Comparison of ENCODE assay signal across 8 cellular contexts in the genomic region with DNA sequence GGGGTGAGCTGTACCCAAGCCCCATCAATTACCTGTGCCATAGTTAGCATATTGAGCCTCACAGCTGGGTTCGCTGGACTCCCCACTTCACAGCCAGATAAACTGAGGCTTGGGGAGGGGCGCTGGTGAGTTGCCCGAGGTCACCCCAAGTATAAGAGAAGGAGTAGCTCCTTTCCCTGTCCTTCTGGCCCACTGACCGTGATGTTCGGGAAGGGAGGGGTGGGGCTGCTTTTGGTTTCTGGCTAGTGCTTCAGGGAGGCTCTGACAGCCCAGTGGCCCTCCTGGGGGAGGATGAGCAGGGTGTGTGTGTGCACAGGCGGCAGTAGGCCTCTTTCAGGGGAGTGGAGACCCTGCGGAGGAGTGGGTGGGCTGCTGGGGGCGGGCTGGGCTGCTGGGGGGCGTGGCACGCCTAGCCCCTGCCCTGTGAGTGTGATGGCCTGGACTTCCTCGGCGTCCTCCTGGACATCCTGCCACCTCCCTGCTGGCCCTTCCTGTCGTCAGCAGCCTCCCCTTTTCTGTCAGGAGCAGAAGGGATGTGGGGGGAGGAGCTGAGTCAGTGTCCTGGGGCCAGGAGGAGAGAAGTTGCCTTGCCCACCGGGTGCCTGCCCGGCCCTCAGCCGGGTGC. TPM values are rescaled to one million over a fixed set of nuclear protein-coding genes. Genes with fewer than 3 reads are reported as not detected.
DNase-seq lines count a peak whose midpoint lies in the region; ATAC-seq lines count a peak whose summit lies in the region.

No MANE protein-coding gene starts in this region.

- H2AFZ ChIP-seq in mesenchymal stem cell (ENCODE audit: low read depth, low read length), result no peak overlapping the region

- peak overlapping the region; percentile 81 for H3K27ac Mint-ChIP-seq in dendritic cell treated with granulocyte-macrophage colony-stimulating factor and Interleukin-4, amounts not matched to agents 40 ng/mL and 50 ng/mL, for 4 days

- 5% methylated on average over 9 of the region's 16 CpGs for WGBS in mesenchymal stem cell

- no peak overlapping the region for H2AK5ac ChIP-seq in mesenchymal stem cell (ENCODE audit: low read length, severe bottlenecking)

- peak overlapping the region; percentile 93 to 95 for H3K18ac ChIP-seq in mesenchymal stem cell (ENCODE audit: low read depth in 1 of 2, low read length in 2 of 2)

- no peaks in the 10 kb centered on the region for H3K9me3 ChIP-seq in NT2/D1 (ENCODE audit: insufficient read depth, low read length)
- no peaks in the 10 kb centered on the region for H3K9me3 ChIP-seq in mesenchymal stem cell (ENCODE audit: control insufficient read depth, low read length)

- peaks cover 12% of the 10 kb centered on the region for H3K79me1 ChIP-seq in mesenchymal stem cell (replicated peaks; ENCODE audit: low read length, poor library complexity, severe bottlenecking)

- no peaks in the 10 kb centered on the region for H3K27me3 ChIP-seq in NT2/D1 (ENCODE audit: insufficient read depth, insufficient read length)
- H3K27me3 ChIP-seq in mesenchymal stem cell (ENCODE audit: control insufficient read depth in 1 of 2, insufficient read depth in 1 of 2, low read length in 2 of 2), result no peaks in the 10 kb centered on the region

- no peaks in the 10 kb centered on the region for H3K9me3 Mint-ChIP-seq in dendritic cell treated with granulocyte-macrophage colony-stimulating factor and Interleukin-4, amounts not matched to agents 40 ng/mL and 50 ng/mL, for 4 days

- H3K36me3 Mint-ChIP-seq in dendritic cell treated with granulocyte-macrophage colony-stimulating factor and Interleukin-4, amounts not matched to agents 40 ng/mL and 50 ng/mL, for 4 days (ENCODE audit: low read depth), result peaks cover 32% of the 10 kb centered on the region

- peak overlapping the region; percentile 96 for H2BK120ac ChIP-seq in mesenchymal stem cell (ENCODE audit: low read depth, low read length)

- H3K4me3 Mint-ChIP-seq in dendritic cell treated with granulocyte-macrophage colony-stimulating factor and Interleukin-4, amounts not matched to agents 40 ng/mL and 50 ng/mL, for 4 days, result peak overlapping the region; percentile 84

- DNase-seq in CD1c-positive myeloid dendritic cell (ENCODE audit: extremely low spot score), result peak; percentile 10
- no peak for DNase-seq in NT2/D1 (ENCODE audit: low read depth, low spot score)
- peak; percentile 76 for DNase-seq in mesenchymal stem cell
- no peak for DNase-seq in NOMO-1 (lab: John Stamatoyannopoulos, UW; ENCODE audit: unreplicated experiment in 2 of 2)
- no peak for DNase-seq in NCI-H2196 treated with DMSO at 0.1 percent for 48 hours (lab: John Stamatoyannopoulos, UW; ENCODE audit: unreplicated experiment)
- DNase-seq in activated gamma-delta T cell treated with Interleukin-2 at 50 U/mL for 16 hours, result no peak

- no peaks in the 10 kb centered on the region for H3K27me3 Mint-ChIP-seq in dendritic cell treated with granulocyte-macrophage colony-stimulating factor and Interleukin-4, amounts not matched to agents 40 ng/mL and 50 ng/mL, for 4 days

- peak overlapping the region; percentile 31 for H2BK15ac ChIP-seq in mesenchymal stem cell (ENCODE audit: low read depth, poor library complexity, severe bottlenecking)

- H4K91ac ChIP-seq in mesenchymal stem cell (ENCODE audit: low read length), result peak overlapping the region; percentile 97

- H3K9ac ChIP-seq in NT2/D1 (ENCODE audit: insufficient read length, low read depth) (peak overlapping the region; percentile 94), mesenchymal stem cell (ENCODE audit: low read length) (peak overlapping the region; percentile 97)

- peak overlapping the region; percentile 7 for H4K8ac ChIP-seq in mesenchymal stem cell (ENCODE audit: low read length)

- H3K27ac ChIP-seq in mesenchymal stem cell (ENCODE audit: low read length, poor library complexity, severe bottlenecking), result peak overlapping the region; percentile 3

- H3K23ac ChIP-seq in mesenchymal stem cell (ENCODE audit: low read length in 2 of 2), result peak overlapping the region in 1 of 2 experiments; percentile 77

- H3K36me3 ChIP-seq in NT2/D1 (ENCODE audit: insufficient read depth, insufficient read length, low read length) (peaks cover 10% of the 10 kb centered on the region), mesenchymal stem cell (ENCODE audit: control insufficient read depth in 1 of 2, insufficient read depth in 2 of 2, low read depth in 1 of 2, low read length in 2 of 2) (peaks cover 18 to 19% of the 10 kb centered on the region in 2 experiments)

- intact Hi-C loops in dendritic cell treated with granulocyte-macrophage colony-stimulating factor and Interleukin-4, amounts not matched to agents 40 ng/mL and 50 ng/mL, for 4 days (cut with micrococcal nuclease), result no loop called here

- H3K4me1 Mint-ChIP-seq in dendritic cell treated with granulocyte-macrophage colony-stimulating factor and Interleukin-4, amounts not matched to agents 40 ng/mL and 50 ng/mL, for 4 days (ENCODE audit: low read depth), result peaks cover 72% of the 10 kb centered on the region

- no peak for ATAC-seq in GM19324 (IDR thresholded peaks at IDR 0.05; ENCODE audit: low FRiP score, unreplicated experiment)

- H2BK12ac ChIP-seq in mesenchymal stem cell (ENCODE audit: low read length in 2 of 2), result peak overlapping the region; percentile 69 to 80

- H3K4me1 ChIP-seq in NT2/D1 (ENCODE audit: insufficient read depth, insufficient read length) (peaks cover 38% of the 10 kb centered on the region), mesenchymal stem cell (ENCODE audit: control insufficient read depth, insufficient read depth, low read depth, low read length) (peaks cover 71% of the 10 kb centered on the region)

- H3K4ac ChIP-seq in mesenchymal stem cell (ENCODE audit: low read depth in 1 of 2, low read length in 2 of 2), result peak overlapping the region; percentile 90 to 94

- peak overlapping the region; percentile 73 for H3K4me2 ChIP-seq in mesenchymal stem cell (ENCODE audit: low read length, poor library complexity, severe bottlenecking)

- peak overlapping the region in 1 of 2 experiments; percentile 50 for H3K14ac ChIP-seq in mesenchymal stem cell (ENCODE audit: low read length in 2 of 2)

- no peak overlapping the region for H2BK5ac ChIP-seq in mesenchymal stem cell (ENCODE audit: low read depth, low read length, poor library complexity, severe bottlenecking)

- H3K4me3 ChIP-seq in NT2/D1 (ENCODE audit: insufficient read length, low read depth), result peak overlapping the region; percentile 77
- H3K4me3 ChIP-seq in mesenchymal stem cell (ENCODE audit: insufficient read depth in 1 of 2, low read depth in 1 of 2, low read length in 2 of 2), result peak overlapping the region; percentile 87 to 99

RNA-seq across cellular contexts. Expression of a gene that starts 50.4 kb away (rescaled TPM):
- polyA plus RNA-seq in mesenchymal stem cell (2013, experiment 1 of 2), result 67.0 TPM
- polyA plus RNA-seq in mesenchymal stem cell (2013, experiment 2 of 2), result 64.8 TPM

Comparison
In these comparisons a context has a peak if more than half of its experiments do, and no peak if none do; other contexts are left out.
1. DNase-seq: peak in CD1c-positive myeloid dendritic cell (single experiment) and mesenchymal stem cell (single experiment); none in NT2/D1 (single experiment), NOMO-1 (0 of 2), NCI-H2196 treated with DMSO at 0.1 percent for 48 hours (single experiment) and activated gamma-delta T cell treated with Interleukin-2 at 50 U/mL for 16 hours (single experiment).